In genomic region chr3:52268036-52268435, GRCh38 we compare ENCODE assay signal across 12 cellular contexts. TPM values are rescaled to one million over a fixed set of nuclear protein-coding genes. Genes with fewer than 3 reads are reported as not detected.
A peak's percentile ranks its signal among the peaks of the same experiment; 100 is the strongest.
DNase-seq lines count a peak whose midpoint lies in the region; ATAC-seq and TF ChIP-seq lines count a peak whose summit lies in the region.
"Had no signal": no experiment of that assay in that cellular context is flagged by ENCODE, and none has a peak within 500 bp of the region (broad histone marks: within the 10 kb centered on the region; RNA-seq: fewer than 3 reads in every experiment).

No MANE protein-coding gene starts in this region.

- peak; percentile 80 for ATAC-seq in activated T-helper 17 cell treated with anti-CD3 and anti-CD28 coated beads, Interleukin-2, amount 50 U/mL, for 72 hours (replicated peaks)
- ATAC-seq in foreskin keratinocyte (peak; percentile 87), HG02970 (IDR thresholded peaks at IDR 0.05; ENCODE audit: low FRiP score, unreplicated experiment) (no peak), GM18511 (IDR thresholded peaks at IDR 0.05; ENCODE audit: unreplicated experiment) (no peak), GM18520 (IDR thresholded peaks at IDR 0.05; ENCODE audit: unreplicated experiment) (no peak)
- peak; percentile 68 for ATAC-seq in stimulated activated naive CD8-positive, alpha-beta T cell treated with anti-CD3 and anti-CD28 coated beads, Interleukin-15, Interleukin-2, amounts not matched to agents 100 U/mL and 50 U/mL, for 24 hours
- ATAC-seq: A549 had no signal

- no peaks in the 10 kb centered on the region for H3K27me3 ChIP-seq in foreskin keratinocyte

- no peaks in the 10 kb centered on the region for H3K9me3 Mint-ChIP-seq in T-helper 2 cell treated with Interferon-gamma antibody and Interleukin-4, amounts not matched to agents 5 μg/mL and 100 μg/mL, for 36 hours
- no peaks in the 10 kb centered on the region for H3K9me3 Mint-ChIP-seq in activated T-helper 17 cell treated with anti-CD3 and anti-CD28 coated beads, Interleukin-2, amount 50 U/mL, for 72 hours

- no peak for DNase-seq in T-helper 2 cell treated with Interferon-gamma antibody and Interleukin-4, amounts not matched to agents 5 μg/mL and 100 μg/mL, for 36 hours (ENCODE audit: low spot score)
- DNase-seq in T-helper 2 cell = no peak
- peak in 1 of 2 donors; percentile 55 for DNase-seq in foreskin keratinocyte
- DNase-seq in stimulated activated naive CD8-positive, alpha-beta T cell treated with anti-CD3 and anti-CD28 coated beads, Interleukin-15, Interleukin-2, amounts not matched to agents 100 U/mL and 50 U/mL, for 24 hours = no peak
- DNase-seq: DND-41 had no signal

- peaks cover 8% of the 10 kb centered on the region for H3K4me1 ChIP-seq in foreskin keratinocyte

- H3K4me1 Mint-ChIP-seq in T-helper 2 cell treated with Interferon-gamma antibody and Interleukin-4, amounts not matched to agents 5 μg/mL and 100 μg/mL, for 36 hours (ENCODE audit: low read depth) = peaks cover 64% of the 10 kb centered on the region
- peaks cover 58% of the 10 kb centered on the region for H3K4me1 Mint-ChIP-seq in activated T-helper 17 cell treated with anti-CD3 and anti-CD28 coated beads, Interleukin-2, amount 50 U/mL, for 72 hours

- peak overlapping the region; percentile 62 for H3K27ac Mint-ChIP-seq in T-helper 2 cell treated with Interferon-gamma antibody and Interleukin-4, amounts not matched to agents 5 μg/mL and 100 μg/mL, for 36 hours
- peak overlapping the region; percentile 87 for H3K27ac Mint-ChIP-seq in activated T-helper 17 cell treated with anti-CD3 and anti-CD28 coated beads, Interleukin-2, amount 50 U/mL, for 72 hours

- TF ChIP-seq CTCF in foreskin keratinocyte (conservative IDR thresholded peaks at IDR 0.05) = no peak

- no peak overlapping the region for H3K27ac ChIP-seq in foreskin keratinocyte
- H3K27ac ChIP-seq: A549 had no signal

- H3K4me3 Mint-ChIP-seq in T-helper 2 cell treated with Interferon-gamma antibody and Interleukin-4, amounts not matched to agents 5 μg/mL and 100 μg/mL, for 36 hours = peak overlapping the region; percentile 52
- H3K4me3 Mint-ChIP-seq in activated T-helper 17 cell treated with anti-CD3 and anti-CD28 coated beads, Interleukin-2, amount 50 U/mL, for 72 hours = peak overlapping the region; percentile 95

- H3K36me3 Mint-ChIP-seq in T-helper 2 cell treated with Interferon-gamma antibody and Interleukin-4, amounts not matched to agents 5 μg/mL and 100 μg/mL, for 36 hours (ENCODE audit: low read depth) = peaks cover 82% of the 10 kb centered on the region
- peaks cover 100% of the 10 kb centered on the region for H3K36me3 Mint-ChIP-seq in activated T-helper 17 cell treated with anti-CD3 and anti-CD28 coated beads, Interleukin-2, amount 50 U/mL, for 72 hours (ENCODE audit: low read depth)

- no peaks in the 10 kb centered on the region for H3K27me3 Mint-ChIP-seq in T-helper 2 cell treated with Interferon-gamma antibody and Interleukin-4, amounts not matched to agents 5 μg/mL and 100 μg/mL, for 36 hours (ENCODE audit: low read depth)
- no peaks in the 10 kb centered on the region for H3K27me3 Mint-ChIP-seq in activated T-helper 17 cell treated with anti-CD3 and anti-CD28 coated beads, Interleukin-2, amount 50 U/mL, for 72 hours

RNA-seq across cellular contexts. Expression of gene WDR82, which starts 10.4 kb away (rescaled TPM):
- total RNA-seq in activated T-helper 17 cell treated with anti-CD3 and anti-CD28 coated beads, Interleukin-2, amount 50 U/mL, for 72 hours = 100 to 1,000 TPM in 1 of 2 donors, 10 to 100 TPM in 1; 81.1 to 106 TPM
- total RNA-seq in foreskin keratinocyte = 70.1 and 73.6 TPM in 2 replicates
- polyA plus RNA-seq in foreskin keratinocyte = 24.8 and 30.2 TPM in 2 replicates

RNA-seq across cellular contexts. Expression of gene GLYCTK, which starts 19.6 kb away (rescaled TPM):
- 10 to 100 TPM; 22.8 to 25.2 TPM for total RNA-seq in activated T-helper 17 cell treated with anti-CD3 and anti-CD28 coated beads, Interleukin-2, amount 50 U/mL, for 72 hours
- 7.8 and 8.4 TPM in 2 replicates for total RNA-seq in foreskin keratinocyte
- 9.1 and 9.7 TPM in 2 replicates for polyA plus RNA-seq in foreskin keratinocyte

RNA-seq across cellular contexts. Expression of gene PPM1M, which starts 22.5 kb away (rescaled TPM):
- total RNA-seq in activated T-helper 17 cell treated with anti-CD3 and anti-CD28 coated beads, Interleukin-2, amount 50 U/mL, for 72 hours = 100 to 1,000 TPM in 1 of 2 donors, 10 to 100 TPM in 1; 84.6 to 112 TPM
- total RNA-seq in foreskin keratinocyte = 9.2 and 9.8 TPM in 2 replicates
- polyA plus RNA-seq in foreskin keratinocyte = 11.0 and 11.3 TPM in 2 replicates

RNA-seq across cellular contexts. Expression of gene TWF2, which starts 29.1 kb away (rescaled TPM):
- total RNA-seq in activated T-helper 17 cell treated with anti-CD3 and anti-CD28 coated beads, Interleukin-2, amount 50 U/mL, for 72 hours = 100 to 1,000 TPM in 1 of 2 donors, 10 to 100 TPM in 1; 89.9 to 159 TPM
- total RNA-seq in foreskin keratinocyte = 96.6 and 107 TPM in 2 replicates
- 125 and 141 TPM in 2 replicates for polyA plus RNA-seq in foreskin keratinocyte

RNA-seq across cellular contexts. Expression of gene TLR9, which starts 42.6 kb away (rescaled TPM):
- total RNA-seq in activated T-helper 17 cell treated with anti-CD3 and anti-CD28 coated beads, Interleukin-2, amount 50 U/mL, for 72 hours = under 1 TPM; 0.30 to 0.93 TPM
- not detected in 2 replicates for total RNA-seq in foreskin keratinocyte
- polyA plus RNA-seq in foreskin keratinocyte = not detected in 2 replicates
- total RNA-seq: lung microvascular endothelial cell, pulmonary artery endothelial cell had no signal

Comparison
In these comparisons a context has a peak if more than half of its experiments do, and no peak if none do; other contexts are left out.
1. ATAC-seq: peak in activated T-helper 17 cell treated with anti-CD3 and anti-CD28 coated beads, Interleukin-2, amount 50 U/mL, for 72 hours (single experiment), foreskin keratinocyte (single experiment) and stimulated activated naive CD8-positive, alpha-beta T cell treated with anti-CD3 and anti-CD28 coated beads, Interleukin-15, Interleukin-2, amounts not matched to agents 100 U/mL and 50 U/mL, for 24 hours (single experiment); none in HG02970 (single experiment), GM18511 (single experiment) and GM18520 (single experiment).